In genomic region chr3:10173926-10174435, GRCh38 we compare ENCODE assay signal across 9 cellular contexts. TPM values are rescaled to one million over a fixed set of nuclear protein-coding genes. Genes with fewer than 3 reads are reported as not detected.
DNase-seq lines count a peak whose midpoint lies in the region; ATAC-seq and TF ChIP-seq lines count a peak whose summit lies in the region.
"Had no signal": no experiment of that assay in that cellular context is flagged by ENCODE, and none has a peak within 500 bp of the region (broad histone marks: within the 10 kb centered on the region; RNA-seq: fewer than 3 reads in every experiment).

No MANE protein-coding gene starts in this region.

- H3K36me3 ChIP-seq in DOHH2 (ENCODE audit: control insufficient read depth, low read length), result peaks cover 32% of the 10 kb centered on the region

- H3K4me3 ChIP-seq in DOHH2 (ENCODE audit: low read length) (peak overlapping the region; percentile 10; the same call in 1 of the 2 replicates), NB4 (ENCODE audit: low read depth, low read length) (no peak overlapping the region), epithelial cell of esophagus (ENCODE audit: low read length) (no peak overlapping the region)

- H3K4me2 ChIP-seq in DOHH2 (ENCODE audit: low read length), result peak overlapping the region; percentile 46

- H3K9me3 Mint-ChIP-seq in natural killer cell, result peaks cover under 1 to 3% of the 10 kb centered on the region in 2 donors

- peak overlapping the region in 1 of 2 donors; percentile 72 for H3K27ac Mint-ChIP-seq in natural killer cell

- no peak for TF ChIP-seq POLR2A in NB4 (IDR thresholded peaks at IDR 0.05; ENCODE audit: extremely low read depth, insufficient read length)

- H3K27ac ChIP-seq in DOHH2 (ENCODE audit: low read depth, low read length), result peak overlapping the region; percentile 95
- H3K27ac ChIP-seq: epithelial cell of prostate had no signal

- no peaks in the 10 kb centered on the region for H4K20me1 ChIP-seq in DOHH2 (ENCODE audit: control insufficient read depth, insufficient read depth, low read depth, low read length)

- no peaks in the 10 kb centered on the region for H3K27me3 ChIP-seq in DOHH2 (ENCODE audit: control insufficient read depth, low read length)

- H3K9me2 ChIP-seq in DOHH2 (replicated peaks; ENCODE audit: control insufficient read depth, low read length), result no peaks in the 10 kb centered on the region

- H3K27me3 Mint-ChIP-seq in natural killer cell (ENCODE audit: low read depth in 2 of 2), result no peaks in the 10 kb centered on the region

- DNase-seq in NB4 (ENCODE audit: low read depth) (peak; percentile 54), epithelial cell of esophagus (ENCODE audit: low read depth) (peak; percentile 37), natural killer cell (no peak), retina (no peak), SHP77 treated with DMSO at 0.1 percent for 48 hours (lab: John Stamatoyannopoulos, UW) (no peak)

- ATAC-seq in natural killer cell, result peak in 2 of 3 donors; percentile 48 to 75
- ATAC-seq in GM18861 (IDR thresholded peaks at IDR 0.05; ENCODE audit: unreplicated experiment), result no peak
- ATAC-seq in HG03460 (IDR thresholded peaks at IDR 0.05; ENCODE audit: unreplicated experiment), result no peak

- peaks cover 13 to 20% of the 10 kb centered on the region in 2 donors for H3K4me1 Mint-ChIP-seq in natural killer cell

- H3K4me3 Mint-ChIP-seq in natural killer cell, result no peak overlapping the region

- H3K36me3 Mint-ChIP-seq in natural killer cell, result peaks cover 2% of the 10 kb centered on the region

- peaks cover 55% of the 10 kb centered on the region for H3K79me2 ChIP-seq in DOHH2 (ENCODE audit: control insufficient read depth, low read length)

- peaks cover 92% of the 10 kb centered on the region for H3K4me1 ChIP-seq in DOHH2 (ENCODE audit: control insufficient read depth, low read length)

- TF ChIP-seq CTCF in DOHH2 (IDR thresholded peaks at IDR 0.05; ENCODE audit: low read depth, low read length, poor library complexity, severe bottlenecking), result no peak
- no peak for TF ChIP-seq CTCF in NB4 (IDR thresholded peaks at IDR 0.05; ENCODE audit: low read depth, low read length)
- TF ChIP-seq CTCF in epithelial cell of esophagus (IDR thresholded peaks at IDR 0.05; ENCODE audit: insufficient read depth, low read depth, low read length, missing control alignments), result no peak
- no peak for TF ChIP-seq CTCF in natural killer cell (IDR thresholded peaks at IDR 0.05)

- H3F3A ChIP-seq in DOHH2 (ENCODE audit: control insufficient read depth, insufficient read depth), result peaks cover 36% of the 10 kb centered on the region

- intact Hi-C loops in natural killer cell (cut with micrococcal nuclease), result no loop called here

- no peaks in the 10 kb centered on the region for H3K9me3 ChIP-seq in DOHH2 (ENCODE audit: control insufficient read depth, insufficient read depth, low read length)

RNA-seq across cellular contexts. Expression of gene IRAK2, which starts 9.3 kb away (rescaled TPM):
- total RNA-seq in natural killer cell, result 10 to 100 TPM; 10.4 to 28.2 (median 10.9) TPM

RNA-seq across cellular contexts. Expression of gene VHL, which starts 32.4 kb away (rescaled TPM):
- total RNA-seq in natural killer cell, result 100 to 1,000 TPM in 2 of 3 donors, 10 to 100 TPM in 1; 94.9 to 113 (median 102) TPM

RNA-seq across cellular contexts. Expression of gene BRK1, which starts 58.5 kb away (rescaled TPM):
- 10 to 100 TPM; 65.8 to 78.5 (median 75.0) TPM for total RNA-seq in natural killer cell

Comparison
In these comparisons a context has a peak if more than half of its experiments do, and no peak if none do; other contexts are left out.
1. DNase-seq: peak in NB4 (single experiment) and epithelial cell of esophagus (single experiment); none in natural killer cell (single experiment), retina (single experiment) and SHP77 treated with DMSO at 0.1 percent for 48 hours (single experiment).
2. ATAC-seq: peak in natural killer cell (2 of 3); none in GM18861 (single experiment) and HG03460 (single experiment).